ENCODE assay signal across 5 cellular contexts in the genomic region with DNA sequence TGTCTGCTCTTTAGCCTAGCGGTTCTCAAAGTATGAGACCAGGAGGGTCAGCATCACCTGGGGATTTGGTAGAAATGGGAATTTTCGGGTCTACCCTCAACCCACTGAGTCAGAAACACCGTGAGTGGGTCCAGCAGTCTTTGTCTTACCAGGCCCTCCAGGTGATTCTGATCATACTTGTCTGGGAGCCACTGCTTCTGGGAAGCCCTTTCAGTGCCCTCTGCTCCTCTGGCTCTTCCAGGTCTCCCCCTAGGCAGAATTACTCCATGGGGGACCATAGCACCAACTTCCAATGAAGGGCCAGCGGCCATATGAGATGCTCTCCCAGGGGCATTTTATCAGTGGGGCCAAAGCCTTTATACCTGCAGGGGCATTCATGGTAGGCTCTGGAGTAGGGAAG.
"Had no signal": no experiment of that assay in that cellular context is flagged by ENCODE, and none has a peak within 500 bp of the region (broad histone marks: within the 10 kb centered on the region; RNA-seq: fewer than 3 reads in every experiment).

No MANE protein-coding gene starts in this region.

- ATAC-seq: K562 had no signal

- DNase-seq: IMR-90, KBM-7 had no signal

- FAIRE-seq: HTR-8/SVneo, K562 had no signal

- H3K27ac ChIP-seq: HL-60 had no signal

- H3K4me3 ChIP-seq: K562 had no signal
